In genomic region chr20:48744515-48744914, GRCh38 we compare ENCODE assay signal across 15 cellular contexts.
A peak's percentile ranks its signal among the peaks of the same experiment; 100 is the strongest.
DNase-seq lines count a peak whose midpoint lies in the region; ATAC-seq and TF ChIP-seq lines count a peak whose summit lies in the region.
"Had no signal": no experiment of that assay in that cellular context is flagged by ENCODE, and none has a peak within 500 bp of the region (broad histone marks: within the 10 kb centered on the region; RNA-seq: fewer than 3 reads in every experiment).

No MANE protein-coding gene starts in this region.

- ATAC-seq in GM21367 (IDR thresholded peaks at IDR 0.05; ENCODE audit: unreplicated experiment): no peak
- ATAC-seq: GM12878, K562 had no signal

- H3K4me1 ChIP-seq in neutrophil (ENCODE audit: control insufficient read depth in 1 of 2, insufficient read depth in 1 of 2, low read depth in 1 of 2, low read length in 1 of 2) (peaks cover 31 to 46% of the 10 kb centered on the region in 2 experiments), breast epithelium (no peaks in the 10 kb centered on the region)
- H3K4me1 ChIP-seq: Caco-2 had no signal

- H3K9me3 Mint-ChIP-seq in activated naive CD4-positive, alpha-beta T cell treated with anti-CD3 and anti-CD28 coated beads, Interleukin-2, amount 10 ng/mL, durations not matched to agents 7 days and 5 days: no peaks in the 10 kb centered on the region
- H3K9me3 Mint-ChIP-seq in immature natural killer cell: no peaks in the 10 kb centered on the region
- H3K9me3 Mint-ChIP-seq: CD8-positive, alpha-beta memory T cell had no signal

- H3K27me3 Mint-ChIP-seq in activated naive CD4-positive, alpha-beta T cell treated with anti-CD3 and anti-CD28 coated beads, Interleukin-2, amount 10 ng/mL, durations not matched to agents 7 days and 5 days: peaks cover 3% of the 10 kb centered on the region
- H3K27me3 Mint-ChIP-seq in immature natural killer cell (ENCODE audit: low read depth in 3 of 3): peaks cover 1 to 8% (median 5%) of the 10 kb centered on the region in 3 donors

- no peak overlapping the region for H3K4me3 Mint-ChIP-seq in activated naive CD4-positive, alpha-beta T cell treated with anti-CD3 and anti-CD28 coated beads, Interleukin-2, amount 10 ng/mL, durations not matched to agents 7 days and 5 days
- no peak overlapping the region for H3K4me3 Mint-ChIP-seq in immature natural killer cell
- H3K4me3 Mint-ChIP-seq: CD8-positive, alpha-beta memory T cell had no signal

- no peaks in the 10 kb centered on the region for H3K9me3 ChIP-seq in neutrophil
- no peaks in the 10 kb centered on the region for H3K9me3 ChIP-seq in breast epithelium
- H3K9me3 ChIP-seq: Caco-2, HAP-1 had no signal

- H3K4me3 ChIP-seq in neutrophil (ENCODE audit: low read depth in 1 of 2, low read length in 1 of 2): no peak overlapping the region
- no peak overlapping the region for H3K4me3 ChIP-seq in breast epithelium
- H3K4me3 ChIP-seq: GM12878, HAP-1, K562 had no signal

- DNase-seq in activated naive CD4-positive, alpha-beta T cell treated with anti-CD3 and anti-CD28 coated beads, Interleukin-2, amount 10 ng/mL, durations not matched to agents 7 days and 5 days: no peak
- no peak for DNase-seq in activated naive CD4-positive, alpha-beta T cell (lab: John Stamatoyannopoulos, UW)
- DNase-seq in immature natural killer cell (no peak), DMS 273 (lab: John Stamatoyannopoulos, UW; ENCODE audit: unreplicated experiment) (no peak), breast epithelium (ENCODE audit: low spot score in 2 of 2) (no peak), NCI-H1105 treated with DMSO at 0.1 percent for 48 hours (lab: John Stamatoyannopoulos, UW) (no peak)
- DNase-seq: Caco-2; CD8-positive, alpha-beta memory T cell had no signal

- H3K27ac ChIP-seq in neutrophil (peak overlapping the region; percentile 99), breast epithelium (no peak overlapping the region)
- H3K27ac ChIP-seq: 22Rv1, HL-60 had no signal

- peak overlapping the region; percentile 14 for H3K27ac Mint-ChIP-seq in activated naive CD4-positive, alpha-beta T cell treated with anti-CD3 and anti-CD28 coated beads, Interleukin-2, amount 10 ng/mL, durations not matched to agents 7 days and 5 days
- H3K27ac Mint-ChIP-seq in immature natural killer cell: peak overlapping the region in 4 of 6 donors; percentile 18 to 49 (median 27)

- TF ChIP-seq CTCF in neutrophil (IDR thresholded peaks at IDR 0.05) (no peak), breast epithelium (IDR thresholded peaks at IDR 0.05) (no peak)

- peaks cover 50% of the 10 kb centered on the region for H3K36me3 Mint-ChIP-seq in activated naive CD4-positive, alpha-beta T cell treated with anti-CD3 and anti-CD28 coated beads, Interleukin-2, amount 10 ng/mL, durations not matched to agents 7 days and 5 days
- peaks cover 19 to 31% (median 21%) of the 10 kb centered on the region in 3 donors for H3K36me3 Mint-ChIP-seq in immature natural killer cell

- intact Hi-C loops in breast epithelium (cut with DNase I; ENCODE audit: low total_unique reads): no loop called here

- TF ChIP-seq POLR2A in breast epithelium (IDR thresholded peaks at IDR 0.05): no peak

- peaks cover 96% of the 10 kb centered on the region for H3K36me3 ChIP-seq in neutrophil
- H3K36me3 ChIP-seq in breast epithelium: no peaks in the 10 kb centered on the region
- H3K36me3 ChIP-seq: HAP-1 had no signal

- H3K27me3 ChIP-seq in neutrophil (no peaks in the 10 kb centered on the region), breast epithelium (no peaks in the 10 kb centered on the region)

- H3K4me1 Mint-ChIP-seq in activated naive CD4-positive, alpha-beta T cell treated with anti-CD3 and anti-CD28 coated beads, Interleukin-2, amount 10 ng/mL, durations not matched to agents 7 days and 5 days: peaks cover 38% of the 10 kb centered on the region
- H3K4me1 Mint-ChIP-seq in immature natural killer cell: peaks cover 60 to 70% of the 10 kb centered on the region in 2 donors

- CTCF ChIA-PET in activated naive CD4-positive, alpha-beta T cell treated with anti-CD3 and anti-CD28 coated beads, Interleukin-2, amount 10 ng/mL, durations not matched to agents 7 days and 5 days (lab: Charles Lee): interaction anchor here (1.0 kb wide), 1 partner anchor 87 kb away, joined by 4 read pairs; no protein-coding TSS in a partner anchor
